In genomic region chr13:29125145-29125933, GRCh38 we compare ENCODE assay signal across 7 cellular contexts.
DNase-seq lines count a peak whose midpoint lies in the region; ATAC-seq and TF ChIP-seq lines count a peak whose summit lies in the region.

No MANE protein-coding gene starts in this region.

- no TSS peak for BruUV-seq in PC-3 (replicated peaks; lab: Mats Ljungman, UMichigan)

- no peaks in the 10 kb centered on the region for H3K36me3 ChIP-seq in vagina
- H3K36me3 ChIP-seq in PC-3 (ENCODE audit: low read depth, low read length), result no peaks in the 10 kb centered on the region

- H3K9me3 ChIP-seq in vagina, result no peaks in the 10 kb centered on the region
- H3K9me3 ChIP-seq in PC-3 (ENCODE audit: low read length), result no peaks in the 10 kb centered on the region

- peak; percentile 15 for DNase-seq in iPS-NIHi11 (ENCODE audit: low spot score)
- no peak for DNase-seq in vagina (ENCODE audit: extremely low spot score in 2 of 2)
- no peak for DNase-seq in NCI-H1436 (lab: John Stamatoyannopoulos, UW)
- no peak for DNase-seq in PC-3

- H3K79me2 ChIP-seq in PC-3 (ENCODE audit: low read length), result no peaks in the 10 kb centered on the region

- peak; percentile 68 for ATAC-seq in GM18867 (IDR thresholded peaks at IDR 0.05; ENCODE audit: unreplicated experiment)
- peak; percentile 66 for ATAC-seq in GM21447 (IDR thresholded peaks at IDR 0.05; ENCODE audit: unreplicated experiment)
- ATAC-seq in HG03354 (IDR thresholded peaks at IDR 0.05; ENCODE audit: poor library complexity, severe bottlenecking, unreplicated experiment), result peak; percentile 74
- ATAC-seq in PC-3, result no peak

- H3K9me2 ChIP-seq in PC-3 (replicated peaks; ENCODE audit: low read length), result no peaks in the 10 kb centered on the region

- H3K27ac ChIP-seq in vagina (no peak overlapping the region), PC-3 (ENCODE audit: low read length) (no peak overlapping the region)

- intact Hi-C loops in vagina (cut with DNase I), result no loop called here
- intact Hi-C loops in PC-3 (cut with micrococcal nuclease), result no loop called here

- H2AFZ ChIP-seq in PC-3 (ENCODE audit: low read length), result no peak overlapping the region

- H3K4me1 ChIP-seq in vagina (no peaks in the 10 kb centered on the region), PC-3 (ENCODE audit: insufficient read depth, low read length) (no peaks in the 10 kb centered on the region)

- CTCF ChIA-PET in PC-3 (lab: Charles Lee), result no interaction called here

- TF ChIP-seq POLR2A in vagina (IDR thresholded peaks at IDR 0.05), result no peak

- H3K4me3 ChIP-seq in vagina (no peak overlapping the region), PC-3 (ENCODE audit: low read length) (no peak overlapping the region)

- H4K20me1 ChIP-seq in PC-3 (ENCODE audit: low read length), result no peaks in the 10 kb centered on the region

- H3F3A ChIP-seq in PC-3 (ENCODE audit: low read length, unreplicated experiment), result no peaks in the 10 kb centered on the region

- TF ChIP-seq CTCF in vagina (IDR thresholded peaks at IDR 0.05) (no peak), PC-3 (conservative IDR thresholded peaks at IDR 0.05; ENCODE audit: low read depth, low read length) (no peak)

- no peak overlapping the region for H3K4me2 ChIP-seq in PC-3 (ENCODE audit: low read length)

- POLR2A ChIA-PET in PC-3 (lab: Charles Lee; ENCODE audit: unreplicated experiment), result no interaction called here

- no peaks in the 10 kb centered on the region for H3K27me3 ChIP-seq in vagina
- peaks cover 21% of the 10 kb centered on the region for H3K27me3 ChIP-seq in PC-3 (ENCODE audit: low read length)

- H3K9ac ChIP-seq in PC-3 (ENCODE audit: low read length), result no peak overlapping the region
